In the genomic region with DNA sequence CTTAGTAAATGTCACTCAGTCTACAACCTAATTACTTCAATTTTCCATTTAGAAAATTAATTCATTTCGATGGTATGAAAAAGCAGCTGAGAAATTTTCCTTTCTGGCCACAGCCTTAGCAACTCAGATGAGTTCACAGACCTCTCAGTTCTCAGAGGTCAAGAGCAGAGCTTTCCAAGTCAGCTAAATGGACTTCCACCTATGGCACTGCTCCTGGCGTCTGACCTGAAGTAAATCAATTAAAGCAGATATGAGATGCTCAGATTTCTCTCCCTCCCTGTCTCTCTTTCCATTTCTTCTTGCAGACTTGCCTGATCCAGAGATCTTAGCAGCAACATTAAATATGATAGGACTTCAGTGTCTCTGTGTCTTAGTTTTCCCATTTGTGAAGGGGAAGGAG, we compare ENCODE assay signal across 24 cellular contexts.
DNase-seq lines count a peak whose midpoint lies in the region; ATAC-seq, FAIRE-seq and TF ChIP-seq lines count a peak whose summit lies in the region.
"Had no signal": no experiment of that assay in that cellular context is flagged by ENCODE, and none has a peak within 500 bp of the region (broad histone marks: within the 10 kb centered on the region; RNA-seq: fewer than 3 reads in every experiment).

No MANE protein-coding gene starts in this region.

- no peak overlapping the region for H3K9ac ChIP-seq in liver (ENCODE audit: low read depth in 1 of 2, low read length in 2 of 2)
- no peak overlapping the region for H3K9ac ChIP-seq in HepG2 (ENCODE audit: insufficient read depth, low read depth, low read length)
- H3K9ac ChIP-seq: BLaER1 treated with 17β-estradiol and CSF1 and Interleukin-3, amounts not matched to agents 10 nM and 100 nM had no signal

- POLR2A ChIA-PET in HepG2 (lab: Yijun Ruan, JAX) = no interaction called here

- TF ChIP-seq RAD21 in liver (IDR thresholded peaks at IDR 0.05) (no peak), HepG2 (CRISPR knock-in tag; IDR thresholded peaks at IDR 0.05) (no peak)

- TF ChIP-seq EP300 in HepG2 (IDR thresholded peaks at IDR 0.05; ENCODE audit: low read depth in 2 of 2, low read length in 2 of 2) (no peak), HepG2 (CRISPR knock-in tag; IDR thresholded peaks at IDR 0.05; ENCODE audit: borderline replicate concordance) (no peak)

- H3K4me3 ChIP-seq in liver (ENCODE audit: low read depth in 1 of 3, low read length in 3 of 3) = no peak overlapping the region
- H3K4me3 ChIP-seq in HepG2 (replicated peaks in 1 of 3; ENCODE audit: insufficient read depth in 1 of 3, low read depth in 2 of 3, low read length in 3 of 3) = no peak overlapping the region
- H3K4me3 ChIP-seq in psoas muscle = no peak overlapping the region
- H3K4me3 ChIP-seq: A549; BLaER1 treated with 17β-estradiol and CSF1 and Interleukin-3, amounts not matched to agents 10 nM and 100 nM had no signal

- no peak overlapping the region for H3K4me3 Mint-ChIP-seq in brain
- no peak overlapping the region for H3K4me3 Mint-ChIP-seq in activated naive CD8-positive, alpha-beta T cell treated with anti-CD3 and anti-CD28 coated beads, Interleukin-2, amount 50 U/mL, for 24 hours
- H3K4me3 Mint-ChIP-seq: B cell; CD4-positive, alpha-beta T cell; CD8-positive, alpha-beta T cell had no signal

- peak overlapping the region in 4 of 5 experiments; percentile 69 to 93 (median 78) for H3K27ac Mint-ChIP-seq in brain
- no peak overlapping the region for H3K27ac Mint-ChIP-seq in activated naive CD8-positive, alpha-beta T cell treated with anti-CD3 and anti-CD28 coated beads, Interleukin-2, amount 50 U/mL, for 24 hours
- H3K27ac Mint-ChIP-seq: B cell; CD4-positive, alpha-beta T cell; CD8-positive, alpha-beta T cell had no signal

- H4K20me1 ChIP-seq in HepG2 (ENCODE audit: insufficient read depth, low read length) = no peaks in the 10 kb centered on the region
- H4K20me1 ChIP-seq: BLaER1 treated with 17β-estradiol and CSF1 and Interleukin-3, amounts not matched to agents 10 nM and 100 nM had no signal

- no peak overlapping the region for H3K27ac ChIP-seq in liver (ENCODE audit: low read depth in 1 of 2, low read length in 2 of 2)
- H3K27ac ChIP-seq in HepG2 (ENCODE audit: extremely low read length, insufficient read depth, low read length) = no peak overlapping the region
- H3K27ac ChIP-seq in psoas muscle = peak overlapping the region; percentile 25
- H3K27ac ChIP-seq: 22Rv1; A549; BLaER1 treated with 17β-estradiol and CSF1 and Interleukin-3, amounts not matched to agents 10 nM and 100 nM; C4-2B had no signal

- no peaks in the 10 kb centered on the region for H3K79me2 ChIP-seq in HepG2 (ENCODE audit: insufficient read depth, low read length)

- H2AFZ ChIP-seq in HepG2 (ENCODE audit: low read length) = no peak overlapping the region

- intact Hi-C loops in HepG2 (cut with micrococcal nuclease; ENCODE audit: unreplicated experiment) = no loop called here
- intact Hi-C loops in psoas muscle (cut with DNase I) = loop anchor here in 1 of 2 donors (10.0 kb wide), 1 partner anchor 278 kb away; no protein-coding TSS in a partner anchor

- no peak for DNase-seq in HepG2 (ENCODE audit: low spot score)
- DNase-seq in left lobe of liver (ENCODE audit: low spot score) = no peak
- no peak for DNase-seq in psoas muscle
- DNase-seq in NCI-H2081 treated with DMSO at 0.1 percent for 48 hours (lab: John Stamatoyannopoulos, UW) = no peak
- DNase-seq in activated naive CD8-positive, alpha-beta T cell treated with anti-CD3 and anti-CD28 coated beads, Interleukin-2, amount 50 U/mL, for 24 hours = no peak
- DNase-seq: AML-193; Caco-2; Calu3; CD4-positive, alpha-beta T cell; CD8-positive, alpha-beta T cell; DMS79 treated with DMSO at 0.1 percent for 48 hours; GF-D8 had no signal

- CTCF ChIA-PET in HepG2 (lab: Yijun Ruan, JAX; ENCODE audit: low intra/inter-chr PET ratio, low total read pairs) = no interaction called here

- H3K27me3 Mint-ChIP-seq in brain = peaks cover 3% of the 10 kb centered on the region
- H3K27me3 Mint-ChIP-seq in activated naive CD8-positive, alpha-beta T cell treated with anti-CD3 and anti-CD28 coated beads, Interleukin-2, amount 50 U/mL, for 24 hours = peaks cover 9% of the 10 kb centered on the region

- WGBS in liver = 24% methylated on average over 2 of the region's 2 CpGs
- 2% methylated on average over 2 of the region's 2 CpGs for WGBS in HepG2 (ENCODE audit: low lambda C conversion rate)
- WGBS in psoas muscle, 3 donors = 18 to 38% (median 22%) methylated on average over 2 of the region's 2 CpGs

- no TSS peak for BruUV-seq in HepG2 (replicated peaks; lab: Mats Ljungman, UMichigan)

- TF ChIP-seq POLR2A in HepG2 (IDR thresholded peaks at IDR 0.05; ENCODE audit: insufficient read depth in 1 of 2, low read depth in 2 of 2, low read length in 2 of 2) = no peak

- H3K4me1 Mint-ChIP-seq in brain = peaks cover 53% of the 10 kb centered on the region
- H3K4me1 Mint-ChIP-seq in activated naive CD8-positive, alpha-beta T cell treated with anti-CD3 and anti-CD28 coated beads, Interleukin-2, amount 50 U/mL, for 24 hours = no peaks in the 10 kb centered on the region
- H3K4me1 Mint-ChIP-seq: B cell had no signal

- H3K9me3 Mint-ChIP-seq in brain = peaks cover 3 to 18% (median 11%) of the 10 kb centered on the region in 5 experiments
- no peaks in the 10 kb centered on the region for H3K9me3 Mint-ChIP-seq in activated naive CD8-positive, alpha-beta T cell treated with anti-CD3 and anti-CD28 coated beads, Interleukin-2, amount 50 U/mL, for 24 hours
- H3K9me3 Mint-ChIP-seq: CD4-positive, alpha-beta T cell; CD8-positive, alpha-beta T cell had no signal

- H3K4me2 ChIP-seq in HepG2 (ENCODE audit: low read depth, low read length) = no peak overlapping the region
- H3K4me2 ChIP-seq: A549; BLaER1 treated with 17β-estradiol and CSF1 and Interleukin-3, amounts not matched to agents 10 nM and 100 nM had no signal

- ATAC-seq in HepG2 = no peak
- peak; percentile 97 for ATAC-seq in left lobe of liver
- peak in 2 of 4 donors; percentile 33 to 34 for ATAC-seq in psoas muscle
- no peak for ATAC-seq in HG03342 (IDR thresholded peaks at IDR 0.05; ENCODE audit: unreplicated experiment)
- ATAC-seq in activated naive CD8-positive, alpha-beta T cell treated with anti-CD3 and anti-CD28 coated beads, Interleukin-2, amount 50 U/mL, for 24 hours = no peak
- ATAC-seq: A549; CD8-positive, alpha-beta T cell had no signal

- TF ChIP-seq CTCF in liver (IDR thresholded peaks at IDR 0.05; ENCODE audit: low read depth, low read length, missing input control) = no peak
- no peak for TF ChIP-seq CTCF in HepG2 (CRISPR knock-in tag; IDR thresholded peaks at IDR 0.05)
- no peak for TF ChIP-seq CTCF in brain (conservative IDR thresholded peaks at IDR 0.05)
- TF ChIP-seq CTCF in psoas muscle (IDR thresholded peaks at IDR 0.05) = no peak

- H3K27me3 ChIP-seq in liver (ENCODE audit: control insufficient read depth in 4 of 4, insufficient read depth in 4 of 4, low read length in 3 of 4) (no peaks in the 10 kb centered on the region), HepG2 (ENCODE audit: control insufficient read depth in 1 of 2, insufficient read depth in 2 of 2, low read length in 2 of 2) (peaks cover 0 to 49% of the 10 kb centered on the region in 2 experiments; a peak in 4 of 5 replicates), psoas muscle (ENCODE audit: insufficient read depth in 3 of 3, low read length in 2 of 3) (no peaks in the 10 kb centered on the region)
- H3K27me3 ChIP-seq: BLaER1 treated with 17β-estradiol and CSF1 and Interleukin-3, amounts not matched to agents 10 nM and 100 nM had no signal

- H3K36me3 ChIP-seq in liver (ENCODE audit: control insufficient read depth in 4 of 4, insufficient read depth in 3 of 4, low read depth in 1 of 4, low read length in 3 of 4) = no peaks in the 10 kb centered on the region
- H3K36me3 ChIP-seq in HepG2 (replicated peaks in 1 of 2; ENCODE audit: control insufficient read depth in 1 of 2, insufficient read depth in 2 of 2, low read length in 2 of 2) = no peaks in the 10 kb centered on the region
- H3K36me3 ChIP-seq in psoas muscle (ENCODE audit: insufficient read depth in 1 of 2, low read depth in 1 of 2) = no peaks in the 10 kb centered on the region
- H3K36me3 ChIP-seq: BLaER1 treated with 17β-estradiol and CSF1 and Interleukin-3, amounts not matched to agents 10 nM and 100 nM had no signal

- no peak for FAIRE-seq in HepG2 (lab: Jason Lieb, UNC)
- FAIRE-seq: A549, D721Med, G401.6, GM12891, GM18507 had no signal

- peaks cover 0 to 5% (median 4%) of the 10 kb centered on the region in 4 donors for H3K4me1 ChIP-seq in liver (ENCODE audit: control insufficient read depth in 4 of 4, insufficient read depth in 4 of 4, low read length in 3 of 4)
- H3K4me1 ChIP-seq in HepG2 (ENCODE audit: insufficient read depth, low read length) = no peaks in the 10 kb centered on the region
- peaks cover 23% of the 10 kb centered on the region for H3K4me1 ChIP-seq in psoas muscle
- H3K4me1 ChIP-seq: A549; BLaER1 treated with 17β-estradiol and CSF1 and Interleukin-3, amounts not matched to agents 10 nM and 100 nM; Caco-2 had no signal

- H3K36me3 Mint-ChIP-seq in brain = peaks cover 4% of the 10 kb centered on the region
- H3K36me3 Mint-ChIP-seq in activated naive CD8-positive, alpha-beta T cell treated with anti-CD3 and anti-CD28 coated beads, Interleukin-2, amount 50 U/mL, for 24 hours (ENCODE audit: low read depth) = no peaks in the 10 kb centered on the region
- H3K36me3 Mint-ChIP-seq: CD8-positive, alpha-beta T cell had no signal

- H3K9me3 ChIP-seq in liver (ENCODE audit: control insufficient read depth in 4 of 4, low read length in 3 of 4) = peaks cover 0 to 2% (median 0%) of the 10 kb centered on the region in 4 donors
- H3K9me3 ChIP-seq in HepG2 (ENCODE audit: low read length) = no peaks in the 10 kb centered on the region
- H3K9me3 ChIP-seq in psoas muscle = no peaks in the 10 kb centered on the region
- H3K9me3 ChIP-seq: A549, Caco-2 had no signal

- in situ Hi-C loops in HepG2 (cut with HindIII; ENCODE audit: extremely low pct_ligation_motif_present, low pct_unique_long_range_greater_than_20kb) = no loop called here

TF ChIP-seq in liver, 16 proteins besides CTCF, POLR2A, EP300 and RAD21 (continues in another document):
- peak; percentile 58 to 76 for TF ChIP-seq RXRA (IDR thresholded peaks at IDR 0.05)

TF ChIP-seq in HepG2, 621 proteins besides CTCF, POLR2A, EP300 and RAD21 (continues in another document):
- TF ChIP-seq SNAPC2 (CRISPR knock-in tag; IDR thresholded peaks at IDR 0.05) = no peak
- TF ChIP-seq, protein P1, sequence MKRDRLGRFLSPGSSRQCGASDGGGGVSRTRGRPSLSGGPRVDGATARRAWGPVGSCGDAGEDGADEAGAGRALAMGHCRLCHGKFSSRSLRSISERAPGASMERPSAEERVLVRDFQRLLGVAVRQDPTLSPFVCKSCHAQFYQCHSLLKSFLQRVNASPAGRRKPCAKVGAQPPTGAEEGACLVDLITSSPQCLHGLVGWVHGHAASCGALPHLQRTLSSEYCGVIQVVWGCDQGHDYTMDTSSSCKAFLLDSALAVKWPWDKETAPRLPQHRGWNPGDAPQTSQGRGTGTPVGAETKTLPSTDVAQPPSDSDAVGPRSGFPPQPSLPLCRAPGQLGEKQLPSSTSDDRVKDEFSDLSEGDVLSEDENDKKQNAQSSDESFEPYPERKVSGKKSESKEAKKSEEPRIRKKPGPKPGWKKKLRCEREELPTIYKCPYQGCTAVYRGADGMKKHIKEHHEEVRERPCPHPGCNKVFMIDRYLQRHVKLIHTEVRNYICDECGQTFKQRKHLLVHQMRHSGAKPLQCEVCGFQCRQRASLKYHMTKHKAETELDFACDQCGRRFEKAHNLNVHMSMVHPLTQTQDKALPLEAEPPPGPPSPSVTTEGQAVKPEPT (CRISPR knock-in tag; IDR thresholded peaks at IDR 0.05; ENCODE audit: low read depth) = no peak
